In genomic region chr3:135784557-135784956, GRCh38 we compare ENCODE assay signal across 12 cellular contexts.
A peak's percentile ranks its signal among the peaks of the same experiment; 100 is the strongest.
DNase-seq lines count a peak whose midpoint lies in the region; ATAC-seq and TF ChIP-seq lines count a peak whose summit lies in the region.
"Had no signal": no experiment of that assay in that cellular context is flagged by ENCODE, and none has a peak within 500 bp of the region (broad histone marks: within the 10 kb centered on the region; RNA-seq: fewer than 3 reads in every experiment).

No MANE protein-coding gene starts in this region.

- POLR2A ChIA-PET in activated CD4-positive, alpha-beta T cell treated with anti-CD3 and anti-CD28 coated beads, Interleukin-2, amount 10 ng/mL, durations not matched to agents 7 days and 5 days (lab: Charles Lee): no interaction called here

- WGBS in testis, 2 donors: 81 to 94% methylated on average over 1 of the region's 1 CpG

- H3K27ac ChIP-seq in testis: no peak overlapping the region

- no peak overlapping the region for H3K27ac Mint-ChIP-seq in activated CD4-positive, alpha-beta T cell treated with anti-CD3 and anti-CD28 coated beads, Interleukin-2, amount 10 ng/mL, durations not matched to agents 7 days and 5 days
- H3K27ac Mint-ChIP-seq: T-helper 17 cell had no signal

- DNase-seq in GM12865 (ENCODE audit: low read depth): peak; percentile 12
- DNase-seq in OCI-M1 (lab: John Stamatoyannopoulos, UW): peak; percentile 12
- DNase-seq in testis: no peak
- DNase-seq in NCI-H446 treated with DMSO at 0.1 percent for 48 hours (lab: John Stamatoyannopoulos, UW): no peak
- no peak for DNase-seq in activated CD4-positive, alpha-beta T cell treated with anti-CD3 and anti-CD28 coated beads, Interleukin-2, amount 10 ng/mL, durations not matched to agents 7 days and 5 days
- DNase-seq: activated CD8-positive, alpha-beta memory T cell treated with anti-CD3 and anti-CD28 coated beads, Interleukin-2, amount 50 U/mL, for 48 hours; anterior cingulate cortex; T-helper 17 cell had no signal

- H3K4me3 ChIP-seq in GM12865 (ENCODE audit: low read depth, low read length) (no peak overlapping the region), testis (no peak overlapping the region)
- H3K4me3 ChIP-seq: K562 had no signal

- CTCF ChIA-PET in activated CD4-positive, alpha-beta T cell treated with anti-CD3 and anti-CD28 coated beads, Interleukin-2, amount 10 ng/mL, durations not matched to agents 7 days and 5 days (lab: Charles Lee): no interaction called here

- TF ChIP-seq CTCF in GM12865 (IDR thresholded peaks at IDR 0.05; ENCODE audit: insufficient read depth, low read depth, low read length, missing control alignments): no peak
- no peak for TF ChIP-seq CTCF in testis (IDR thresholded peaks at IDR 0.05)

- H3K4me1 Mint-ChIP-seq in activated CD4-positive, alpha-beta T cell treated with anti-CD3 and anti-CD28 coated beads, Interleukin-2, amount 10 ng/mL, durations not matched to agents 7 days and 5 days: no peaks in the 10 kb centered on the region
- H3K4me1 Mint-ChIP-seq: T-helper 17 cell had no signal

- H3K9me3 ChIP-seq in testis: no peaks in the 10 kb centered on the region

- no peaks in the 10 kb centered on the region for H3K27me3 ChIP-seq in testis

- ATAC-seq in GM21360 (IDR thresholded peaks at IDR 0.05; ENCODE audit: unreplicated experiment): peak; percentile 86
- ATAC-seq in HG03139 (IDR thresholded peaks at IDR 0.05; ENCODE audit: unreplicated experiment): peak; percentile 77
- no peak for ATAC-seq in HG03135 (IDR thresholded peaks at IDR 0.05; ENCODE audit: unreplicated experiment)
- ATAC-seq: K562, T-helper 17 cell had no signal

- no peaks in the 10 kb centered on the region for H3K36me3 Mint-ChIP-seq in activated CD4-positive, alpha-beta T cell treated with anti-CD3 and anti-CD28 coated beads, Interleukin-2, amount 10 ng/mL, durations not matched to agents 7 days and 5 days (ENCODE audit: low read depth)

- no peak for TF ChIP-seq POLR2A in testis (IDR thresholded peaks at IDR 0.05)

- no peaks in the 10 kb centered on the region for H3K36me3 ChIP-seq in testis (ENCODE audit: low read depth, missing control alignments)

- no peak overlapping the region for H3K4me3 Mint-ChIP-seq in activated CD4-positive, alpha-beta T cell treated with anti-CD3 and anti-CD28 coated beads, Interleukin-2, amount 10 ng/mL, durations not matched to agents 7 days and 5 days
- H3K4me3 Mint-ChIP-seq: T-helper 17 cell had no signal

- H3K4me1 ChIP-seq in testis: no peaks in the 10 kb centered on the region

- no peaks in the 10 kb centered on the region for H3K27me3 Mint-ChIP-seq in activated CD4-positive, alpha-beta T cell treated with anti-CD3 and anti-CD28 coated beads, Interleukin-2, amount 10 ng/mL, durations not matched to agents 7 days and 5 days
- H3K27me3 Mint-ChIP-seq: T-helper 17 cell had no signal

- intact Hi-C loops in testis (cut with DNase I; ENCODE audit: low total_unique reads): no loop called here

- H3K9me3 Mint-ChIP-seq in activated CD4-positive, alpha-beta T cell treated with anti-CD3 and anti-CD28 coated beads, Interleukin-2, amount 10 ng/mL, durations not matched to agents 7 days and 5 days: no peaks in the 10 kb centered on the region

Comparison
In these comparisons a context has a peak if more than half of its experiments do, and no peak if none do; other contexts are left out.
1. DNase-seq: peak in GM12865 (single experiment) and OCI-M1 (single experiment); none in testis (single experiment), NCI-H446 treated with DMSO at 0.1 percent for 48 hours (single experiment) and activated CD4-positive, alpha-beta T cell treated with anti-CD3 and anti-CD28 coated beads, Interleukin-2, amount 10 ng/mL, durations not matched to agents 7 days and 5 days (single experiment).